Comparison of ENCODE assay signal across 9 cellular contexts in the genomic region with DNA sequence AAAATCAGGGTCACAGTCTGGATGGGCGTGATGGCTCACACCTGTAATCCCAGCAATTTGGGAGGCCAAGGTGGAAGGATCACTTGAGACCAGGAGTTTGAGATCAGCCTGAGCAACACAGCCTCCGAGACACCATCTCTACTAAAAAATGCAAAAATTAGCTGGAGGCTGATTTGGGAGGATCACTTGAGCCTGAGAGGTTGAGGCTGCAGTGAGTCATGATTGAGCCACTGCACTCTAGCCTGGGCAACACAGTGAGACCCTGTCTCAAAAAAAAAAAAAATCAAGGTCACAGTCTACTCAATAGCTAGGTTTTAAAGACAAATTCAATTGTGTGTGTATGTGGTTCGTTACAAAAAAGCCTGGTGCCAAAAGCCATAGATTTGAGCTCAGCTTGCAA. TPM values are rescaled to one million over a fixed set of nuclear protein-coding genes. Genes with fewer than 3 reads are reported as not detected.
"Had no signal": no experiment of that assay in that cellular context is flagged by ENCODE, and none has a peak within 500 bp of the region (broad histone marks: within the 10 kb centered on the region; RNA-seq: fewer than 3 reads in every experiment).

No MANE protein-coding gene starts in this region.

- H3K36me3 ChIP-seq: HAP-1 had no signal

- ATAC-seq: HCT116 had no signal

- H3K4me3 ChIP-seq: GM23248, HAP-1 had no signal

- H2AFZ ChIP-seq: GM23248 had no signal

- H3K9ac ChIP-seq: GM23248 had no signal

- FAIRE-seq: HTR-8/SVneo had no signal

- H3K9me3 ChIP-seq: HAP-1 had no signal

- DNase-seq: GM23248, GOT3, KG1 had no signal

- H3K4me1 ChIP-seq: HAP-1 had no signal

- H3K27ac ChIP-seq: GM23248 had no signal

RNA-seq across cellular contexts. Expression of a gene that starts 34.4 kb away (rescaled TPM):
- total RNA-seq: GM23248, H4, H7 had no signal
- polyA plus RNA-seq: GM23248, IgD-negative memory B cell had no signal
